Comparison of ENCODE assay signal across 9 cellular contexts in genomic region chr10:112475565-112476233, GRCh38. TPM values are rescaled to one million over a fixed set of nuclear protein-coding genes. Genes with fewer than 3 reads are reported as not detected.
A peak's percentile ranks its signal among the peaks of the same experiment; 100 is the strongest.
DNase-seq lines count a peak whose midpoint lies in the region; ATAC-seq and TF ChIP-seq lines count a peak whose summit lies in the region.
"Had no signal": no experiment of that assay in that cellular context is flagged by ENCODE, and none has a peak within 500 bp of the region (broad histone marks: within the 10 kb centered on the region; RNA-seq: fewer than 3 reads in every experiment).

No MANE protein-coding gene starts in this region.

- no peak for TF ChIP-seq POLR2A in adrenal gland (IDR thresholded peaks at IDR 0.05)

- no peaks in the 10 kb centered on the region for H3K79me2 ChIP-seq in H9 (ENCODE audit: insufficient read depth, low read length)

- H3K4me1 ChIP-seq in H9 (ENCODE audit: insufficient read depth, low read length) (no peaks in the 10 kb centered on the region), adrenal gland (replicated peaks in 1 of 2) (peaks cover 0 to 14% of the 10 kb centered on the region in 2 donors)

- H3K4me1 Mint-ChIP-seq in H9 = peaks cover 9% of the 10 kb centered on the region in 2 experiments
- peaks cover 7% of the 10 kb centered on the region for H3K4me1 Mint-ChIP-seq in activated T-helper 17 cell treated with anti-CD3 and anti-CD28 coated beads, Interleukin-2, amount 50 U/mL, for 72 hours

- H3K4ac ChIP-seq in H9 (ENCODE audit: low read depth, low read length) = no peak overlapping the region

- DNase-seq in AG09319 (ENCODE audit: extremely low read depth, low read depth) (no peak), H9 (no peak), adrenal gland (no peak), kidney glomerular epithelial cell (lab: John Stamatoyannopoulos, UW) (peak; percentile 9), MV-4-11 (lab: John Stamatoyannopoulos, UW) (no peak), NCI-H1436 (lab: John Stamatoyannopoulos, UW) (no peak)

- no peak overlapping the region for H2BK20ac ChIP-seq in H9 (ENCODE audit: low read depth, low read length, poor library complexity, severe bottlenecking)

- no peaks in the 10 kb centered on the region for H3K9me3 Mint-ChIP-seq in H9
- H3K9me3 Mint-ChIP-seq in activated T-helper 17 cell treated with anti-CD3 and anti-CD28 coated beads, Interleukin-2, amount 50 U/mL, for 72 hours = no peaks in the 10 kb centered on the region
- H3K9me3 Mint-ChIP-seq: T-helper 1 cell treated with Interleukin-12 subunit alpha and Interleukin-12 subunit beta and Interleukin-4 antibody, amounts not matched to agents 30 μg/mL and 1 μg/mL, for 36 hours had no signal

- H3K36me3 ChIP-seq in adrenal gland (replicated peaks in 1 of 2) = no peaks in the 10 kb centered on the region

- no peak overlapping the region for H4K91ac ChIP-seq in H9 (ENCODE audit: insufficient read length, low read depth, low read length)

- no peaks in the 10 kb centered on the region for H3K9me3 ChIP-seq in H9 (ENCODE audit: control insufficient read depth, low read depth, low read length)
- H3K9me3 ChIP-seq in adrenal gland (replicated peaks in 1 of 3) = no peaks in the 10 kb centered on the region

- no peak overlapping the region for H3K4me2 ChIP-seq in H9 (ENCODE audit: insufficient read depth, insufficient read length, low read length)

- H3K23ac ChIP-seq in H9 (ENCODE audit: insufficient read length, low read depth, low read length) = no peak overlapping the region

- H4K8ac ChIP-seq in H9 (replicated peaks; ENCODE audit: insufficient read length, low read depth, low read length) = no peak overlapping the region

- H3K4me3 ChIP-seq in adrenal gland = no peak overlapping the region

- no peak overlapping the region for H2BK120ac ChIP-seq in H9 (ENCODE audit: low read depth, low read length, poor library complexity, severe bottlenecking)

- no peaks in the 10 kb centered on the region for H3K27me3 Mint-ChIP-seq in H9 (ENCODE audit: low read depth)
- no peaks in the 10 kb centered on the region for H3K27me3 Mint-ChIP-seq in activated T-helper 17 cell treated with anti-CD3 and anti-CD28 coated beads, Interleukin-2, amount 50 U/mL, for 72 hours

- TF ChIP-seq CTCF in AG09319 (IDR thresholded peaks at IDR 0.05; ENCODE audit: low read depth, low read length) (peak; percentile 57), H9 (conservative IDR thresholded peaks at IDR 0.05) (peak; percentile 46), adrenal gland (IDR thresholded peaks at IDR 0.05) (peak; percentile 34 to 64 (median 50))

- no peak overlapping the region for H2AFZ ChIP-seq in H9 (ENCODE audit: low read length)

- no CpG with 5 or more reads among the region's 3 CpGs for WGBS in H9 (ENCODE audit: extremely low coverage, insufficient read length, low lambda C conversion rate)
- 56 to 66% (median 61%) methylated on average over 3 of the region's 3 CpGs for WGBS in adrenal gland, 4 donors

- no peak overlapping the region for H3K4me3 Mint-ChIP-seq in H9
- H3K4me3 Mint-ChIP-seq in activated T-helper 17 cell treated with anti-CD3 and anti-CD28 coated beads, Interleukin-2, amount 50 U/mL, for 72 hours = no peak overlapping the region
- H3K4me3 Mint-ChIP-seq: T-helper 1 cell treated with Interleukin-12 subunit alpha and Interleukin-12 subunit beta and Interleukin-4 antibody, amounts not matched to agents 30 μg/mL and 1 μg/mL, for 36 hours had no signal

- H3K36me3 Mint-ChIP-seq in H9 (ENCODE audit: insufficient read depth in 1 of 3, low read depth in 3 of 3) = peaks cover 0 to 11% (median 0%) of the 10 kb centered on the region in 3 experiments; a peak in 4 of 7 replicates
- H3K36me3 Mint-ChIP-seq in activated T-helper 17 cell treated with anti-CD3 and anti-CD28 coated beads, Interleukin-2, amount 50 U/mL, for 72 hours (ENCODE audit: low read depth) = peaks cover 9% of the 10 kb centered on the region

- H4K20me1 ChIP-seq in H9 (ENCODE audit: control insufficient read depth, insufficient read depth, insufficient read length) = no peaks in the 10 kb centered on the region

- H3K9ac ChIP-seq in H9 (ENCODE audit: extremely low read depth, insufficient read length, low read length) = no peak overlapping the region

- intact Hi-C loops in adrenal gland (cut with DNase I) = loop anchor here in 1 of 2 donors (10.0 kb wide), 1 partner anchor 909 kb away; no protein-coding TSS in a partner anchor

- no peaks in the 10 kb centered on the region for H3K27me3 ChIP-seq in H9 (ENCODE audit: insufficient read depth, low read length)
- no peaks in the 10 kb centered on the region for H3K27me3 ChIP-seq in adrenal gland

- H2BK5ac ChIP-seq in H9 (ENCODE audit: insufficient read length, low read length) = no peak overlapping the region

- H3K79me1 ChIP-seq in H9 (ENCODE audit: insufficient read depth, low read depth, low read length, poor library complexity, severe bottlenecking) = no peaks in the 10 kb centered on the region

- no peak overlapping the region for H3T11ph ChIP-seq in H9 (ENCODE audit: low read length)

- ATAC-seq in activated T-helper 17 cell treated with anti-CD3 and anti-CD28 coated beads, Interleukin-2, amount 50 U/mL, for 72 hours (replicated peaks) = no peak
- ATAC-seq in HG03520 (IDR thresholded peaks at IDR 0.05; ENCODE audit: unreplicated experiment) = no peak

- H3K27ac Mint-ChIP-seq in H9 = no peak overlapping the region
- H3K27ac Mint-ChIP-seq in activated T-helper 17 cell treated with anti-CD3 and anti-CD28 coated beads, Interleukin-2, amount 50 U/mL, for 72 hours = no peak overlapping the region
- H3K27ac Mint-ChIP-seq: T-helper 1 cell treated with Interleukin-12 subunit alpha and Interleukin-12 subunit beta and Interleukin-4 antibody, amounts not matched to agents 30 μg/mL and 1 μg/mL, for 36 hours had no signal

- H3K56ac ChIP-seq in H9 (ENCODE audit: insufficient read length, low read depth, low read length) = no peak overlapping the region

- H2AK5ac ChIP-seq in H9 (ENCODE audit: insufficient read length, low read length) = no peak overlapping the region

- H2BK12ac ChIP-seq in H9 (ENCODE audit: insufficient read length, low read depth, low read length) = no peak overlapping the region

- H3K23me2 ChIP-seq in H9 (ENCODE audit: insufficient read length, low read depth, low read length, poor library complexity, severe bottlenecking) = no peaks in the 10 kb centered on the region

- H4K5ac ChIP-seq in H9 (ENCODE audit: insufficient read length, low read depth, low read length) = no peak overlapping the region

- no peak overlapping the region for H3K14ac ChIP-seq in H9 (ENCODE audit: insufficient read depth, low read length)

- H2BK15ac ChIP-seq in H9 (ENCODE audit: low read depth, low read length) = no peak overlapping the region

- H3K27ac ChIP-seq in H9 (ENCODE audit: insufficient read length, low read depth, low read length) (no peak overlapping the region), adrenal gland (no peak overlapping the region)

- H3K18ac ChIP-seq in H9 (ENCODE audit: insufficient read length, low read depth, low read length) = no peak overlapping the region

RNA-seq across cellular contexts. Expression of gene VTI1A, which starts 28.7 kb away (rescaled TPM):
- total RNA-seq in H9 (2021) (21.8 and 22.0 TPM in 2 replicates), adrenal gland (10 to 100 TPM; 18.1 to 64.1 (median 25.2) TPM)
- 10 to 100 TPM in 1 of 3 donors, 1 to 10 TPM in 2; 5.2 to 21.6 (median 9.7) TPM for polyA plus RNA-seq in adrenal gland
- total RNA-seq in activated T-helper 17 cell treated with anti-CD3 and anti-CD28 coated beads, Interleukin-2, amount 50 U/mL, for 72 hours = 10 to 100 TPM; 35.2 to 46.9 TPM

RNA-seq across cellular contexts. Expression of gene ZDHHC6, which starts 29.0 kb away (rescaled TPM):
- total RNA-seq in H9 (2021) (31.9 and 35.2 TPM in 2 replicates), adrenal gland (10 to 100 TPM; 10.8 to 36.7 (median 25.6) TPM)
- polyA plus RNA-seq in adrenal gland = 10 to 100 TPM; 43.2 to 51.9 (median 48.8) TPM
- total RNA-seq in activated T-helper 17 cell treated with anti-CD3 and anti-CD28 coated beads, Interleukin-2, amount 50 U/mL, for 72 hours = 10 to 100 TPM; 45.4 to 56.2 TPM
